ENCODE assay signal across 26 cellular contexts in genomic region chr11:75473684-75474083, GRCh38. TPM values are rescaled to one million over a fixed set of nuclear protein-coding genes. Genes with fewer than 3 reads are reported as not detected.
DNase-seq lines count a peak whose midpoint lies in the region; ATAC-seq and TF ChIP-seq lines count a peak whose summit lies in the region.
"Had no signal": no experiment of that assay in that cellular context is flagged by ENCODE, and none has a peak within 500 bp of the region (broad histone marks: within the 10 kb centered on the region; RNA-seq: fewer than 3 reads in every experiment).

No MANE protein-coding gene starts in this region.

- no peaks in the 10 kb centered on the region for H3K9me3 ChIP-seq in BLaER1 treated with 17β-estradiol and CSF1 and Interleukin-3, amounts not matched to agents 10 nM and 100 nM (replicated peaks in 1 of 11)
- H3K9me3 ChIP-seq in Karpas-422 (ENCODE audit: low read length) (no peaks in the 10 kb centered on the region), spleen (no peaks in the 10 kb centered on the region)
- H3K9me3 ChIP-seq: Caco-2, SJSA1 had no signal

- H4K20me1 ChIP-seq in BLaER1 treated with 17β-estradiol and CSF1 and Interleukin-3, amounts not matched to agents 10 nM and 100 nM: no peaks in the 10 kb centered on the region
- no peaks in the 10 kb centered on the region for H4K20me1 ChIP-seq in Karpas-422 (ENCODE audit: insufficient read depth, low read depth, low read length)

- peaks cover 65% of the 10 kb centered on the region for H3K79me2 ChIP-seq in Karpas-422 (ENCODE audit: low read length)

- no peak for ATAC-seq in central memory CD8-positive, alpha-beta T cell (replicated peaks; ENCODE audit: extremely low read depth, poor library complexity, severe bottlenecking)
- ATAC-seq in GM21390 (IDR thresholded peaks at IDR 0.05; ENCODE audit: unreplicated experiment) (no peak), HG03457 (IDR thresholded peaks at IDR 0.05; ENCODE audit: unreplicated experiment) (no peak)
- ATAC-seq: CD8-positive, alpha-beta T cell had no signal

- H3K4me1 ChIP-seq in BLaER1 treated with 17β-estradiol and CSF1 and Interleukin-3, amounts not matched to agents 10 nM and 100 nM: peaks cover 35 to 76% (median 68%) of the 10 kb centered on the region in 10 experiments
- H3K4me1 ChIP-seq in Karpas-422 (ENCODE audit: low read length): peaks cover 100% of the 10 kb centered on the region
- peaks cover 21 to 86% (median 55%) of the 10 kb centered on the region in 6 donors for H3K4me1 ChIP-seq in spleen
- H3K4me1 ChIP-seq: SJSA1 had no signal

- H3K36me3 ChIP-seq in BLaER1 treated with 17β-estradiol and CSF1 and Interleukin-3, amounts not matched to agents 10 nM and 100 nM: no peaks in the 10 kb centered on the region; a peak in 2 of 22 replicates
- H3K36me3 ChIP-seq in Karpas-422 (ENCODE audit: insufficient read depth, low read length) (peaks cover 26% of the 10 kb centered on the region), spleen (peaks cover 0 to 22% (median 0%) of the 10 kb centered on the region in 6 donors)
- H3K36me3 ChIP-seq: SJSA1 had no signal

- no peaks in the 10 kb centered on the region for H3K27me3 ChIP-seq in BLaER1 treated with 17β-estradiol and CSF1 and Interleukin-3, amounts not matched to agents 10 nM and 100 nM
- H3K27me3 ChIP-seq in Karpas-422 (ENCODE audit: low read length): no peaks in the 10 kb centered on the region
- H3K27me3 ChIP-seq in spleen (replicated peaks in 1 of 7): no peaks in the 10 kb centered on the region
- H3K27me3 ChIP-seq: SJSA1 had no signal

- intact Hi-C loops in spleen (cut with DNase I; ENCODE audit: low total_unique reads): no loop called here

- no peak for TF ChIP-seq POLR2A in spleen (IDR thresholded peaks at IDR 0.05)

- no peak for TF ChIP-seq CTCF in spleen (IDR thresholded peaks at IDR 0.05 in 8 of 11, conservative IDR thresholded peaks at IDR 0.05 in 3 of 11)

- no peak overlapping the region for H3K4me3 Mint-ChIP-seq in central memory CD8-positive, alpha-beta T cell
- H3K4me3 Mint-ChIP-seq: CD8-positive, alpha-beta T cell; IgD-negative memory B cell had no signal

- H3K36me3 Mint-ChIP-seq in central memory CD8-positive, alpha-beta T cell (ENCODE audit: insufficient read depth): peaks cover 6% of the 10 kb centered on the region
- H3K36me3 Mint-ChIP-seq: CD8-positive, alpha-beta T cell had no signal

- no peak overlapping the region for H3K4me3 ChIP-seq in BLaER1 treated with 17β-estradiol and CSF1 and Interleukin-3, amounts not matched to agents 10 nM and 100 nM
- H3K4me3 ChIP-seq in Karpas-422 (ENCODE audit: low read length) (no peak overlapping the region), spleen (no peak overlapping the region)
- H3K4me3 ChIP-seq: SJSA1 had no signal

- H3K4me2 ChIP-seq in BLaER1 treated with 17β-estradiol and CSF1 and Interleukin-3, amounts not matched to agents 10 nM and 100 nM: peak overlapping the region in 9 of 11 experiments; percentile 68 to 90 (median 78); a peak in 15 of 22 replicates
- no peak overlapping the region for H3K4me2 ChIP-seq in Karpas-422 (ENCODE audit: low read depth, low read length, poor library complexity, severe bottlenecking)
- H3K4me2 ChIP-seq: KMS-11 had no signal

- 71 to 82% (median 79%) methylated on average over 5 to 6 of the region's 6 CpGs for WGBS in spleen, 5 donors

- no peaks in the 10 kb centered on the region for H3K9me2 ChIP-seq in Karpas-422 (replicated peaks; ENCODE audit: insufficient read depth, low read length)

- no peaks in the 10 kb centered on the region for H3K27me3 Mint-ChIP-seq in central memory CD8-positive, alpha-beta T cell
- H3K27me3 Mint-ChIP-seq: IgD-negative memory B cell had no signal

- H2AFZ ChIP-seq in Karpas-422 (ENCODE audit: low read length): no peak overlapping the region

- peak overlapping the region in 2 of 11 experiments; percentile 15 to 66; a peak in 2 of 22 replicates for H3K9ac ChIP-seq in BLaER1 treated with 17β-estradiol and CSF1 and Interleukin-3, amounts not matched to agents 10 nM and 100 nM
- peak overlapping the region; percentile 26; the same call in 1 of the 2 replicates for H3K9ac ChIP-seq in Karpas-422 (ENCODE audit: low read length)
- H3K9ac ChIP-seq: KMS-11 had no signal

- H3K4me1 Mint-ChIP-seq in central memory CD8-positive, alpha-beta T cell: peaks cover 29% of the 10 kb centered on the region

- H3K27ac ChIP-seq in BLaER1 treated with 17β-estradiol and CSF1 and Interleukin-3, amounts not matched to agents 10 nM and 100 nM: peak overlapping the region in 8 of 11 experiments; percentile 44 to 88 (median 78); a peak in 11 of 22 replicates
- H3K27ac ChIP-seq in Karpas-422 (ENCODE audit: low read length) (peak overlapping the region; percentile 93), spleen (peak overlapping the region in 5 of 8 donors; percentile 69 to 84 (median 73))
- H3K27ac ChIP-seq: C4-2B, KMS-11, SJSA1 had no signal

- peak overlapping the region; percentile 29 for H3K27ac Mint-ChIP-seq in central memory CD8-positive, alpha-beta T cell (ENCODE audit: low read depth)

- DNase-seq in Karpas-422: no peak
- no peak for DNase-seq in central memory CD8-positive, alpha-beta T cell (ENCODE audit: low spot score in 2 of 2)
- DNase-seq in spleen: peak; percentile 58
- DNase-seq in foreskin melanocyte: no peak
- no peak for DNase-seq in NCI-H1092 (lab: John Stamatoyannopoulos, UW)
- DNase-seq: Caco-2; CD8-positive, alpha-beta T cell; DMS79; EL; GF-D8; GOT3; HCEC 1CT; NCI-H1048; NCI-H1417 treated with DMSO at 0.1 percent for 48 hours; NCI-H187; NCI-H2171 treated with DMSO at 0.1 percent for 48 hours; NCI-H446; NCI-H524 treated with DMSO at 0.1 percent for 48 hours; Right ventricle myocardium superior had no signal

- H3K9me3 Mint-ChIP-seq in central memory CD8-positive, alpha-beta T cell: no peaks in the 10 kb centered on the region
- H3K9me3 Mint-ChIP-seq: CD8-positive, alpha-beta T cell; IgD-negative memory B cell had no signal

RNA-seq across cellular contexts. Expression of gene KLHL35, which starts 40.7 kb away (rescaled TPM):
- total RNA-seq in Karpas-422 (2014; rRNA removed; shearing (Covaris generic); ENCODE audit: low replicate concordance): 1.3 and 8.5 TPM in 2 replicates
- total RNA-seq in spleen: 1 to 10 TPM in 6 of 7 donors, under 1 TPM in 1; 0.19 to 3.5 (median 1.8) TPM
- polyA plus RNA-seq in spleen: 1 to 10 TPM; 2.0 to 3.8 (median 2.8) TPM

RNA-seq across cellular contexts. Expression of gene GDPD5, which starts 52.1 kb away (rescaled TPM):
- total RNA-seq in Karpas-422 (2014; rRNA removed; shearing (Covaris generic); ENCODE audit: low replicate concordance): 137 and 237 TPM in 2 replicates
- 100 to 1,000 TPM in 6 of 7 donors, 10 to 100 TPM in 1; 97.0 to 273 (median 144) TPM for total RNA-seq in spleen
- 100 to 1,000 TPM in 2 of 3 donors, 10 to 100 TPM in 1; 44.6 to 248 (median 147) TPM for polyA plus RNA-seq in spleen
